8 cellular contexts compared by ENCODE assay signal in genomic region chr7:2313450-2314208, GRCh38. TPM values are rescaled to one million over a fixed set of nuclear protein-coding genes. Genes with fewer than 3 reads are reported as not detected.
DNase-seq lines count a peak whose midpoint lies in the region; ATAC-seq and TF ChIP-seq lines count a peak whose summit lies in the region.

No MANE protein-coding gene starts in this region.

- TF ChIP-seq POLR2A in thyroid gland (IDR thresholded peaks at IDR 0.05), result no peak

- H3K27ac ChIP-seq in CD8-positive, alpha-beta T cell (ENCODE audit: low read depth, low read length), result peak overlapping the region; percentile 43
- H3K27ac ChIP-seq in caudate nucleus (ENCODE audit: low read depth, low read length) (peak overlapping the region; percentile 30), liver (ENCODE audit: low read depth in 1 of 2, low read length in 2 of 2) (peak overlapping the region; percentile 59 to 77), thyroid gland (peak overlapping the region in 2 of 3 donors; percentile 67 to 75)

- no peak for ATAC-seq in CD8-positive, alpha-beta T cell
- ATAC-seq in GM21576 (IDR thresholded peaks at IDR 0.05; ENCODE audit: unreplicated experiment), result peak; percentile 12
- no peak for ATAC-seq in HG03039 (IDR thresholded peaks at IDR 0.05; ENCODE audit: unreplicated experiment)

- no peaks in the 10 kb centered on the region for H3K9me3 ChIP-seq in CD8-positive, alpha-beta T cell (ENCODE audit: low read length)
- H3K9me3 ChIP-seq in liver (ENCODE audit: control insufficient read depth in 4 of 4, low read length in 3 of 4) (no peaks in the 10 kb centered on the region), thyroid gland (no peaks in the 10 kb centered on the region)

- 23% methylated on average over 42 of the region's 42 CpGs for WGBS in liver
- WGBS in thyroid gland, 2 donors, result 26 to 57% methylated on average over 18 to 33 of the region's 42 CpGs

- H3K27ac Mint-ChIP-seq in CD8-positive, alpha-beta T cell, result peak overlapping the region; percentile 87

- H3K36me3 ChIP-seq in CD8-positive, alpha-beta T cell (ENCODE audit: insufficient read depth, low read length), result no peaks in the 10 kb centered on the region
- H3K36me3 ChIP-seq in liver (ENCODE audit: control insufficient read depth in 4 of 4, insufficient read depth in 3 of 4, low read depth in 1 of 4, low read length in 3 of 4) (no peaks in the 10 kb centered on the region), thyroid gland (no peaks in the 10 kb centered on the region)

- TF ChIP-seq CTCF in CD8-positive, alpha-beta T cell (IDR thresholded peaks at IDR 0.05), result no peak
- no peak for TF ChIP-seq CTCF in liver (IDR thresholded peaks at IDR 0.05; ENCODE audit: low read depth, low read length, missing input control)
- no peak for TF ChIP-seq CTCF in thyroid gland (IDR thresholded peaks at IDR 0.05)

- H3K36me3 Mint-ChIP-seq in CD8-positive, alpha-beta T cell, result peaks cover 2% of the 10 kb centered on the region

- no peak for DNase-seq in CD8-positive, alpha-beta T cell
- peak; percentile 54 for DNase-seq in NAMALWA (ENCODE audit: low spot score)
- peak in 5 of 61 donors; percentile 18 to 34 (median 23) for DNase-seq in caudate nucleus (lab: John Stamatoyannopoulos, UW)
- DNase-seq in thyroid gland, result peak; percentile 18 to 38
- no peak for DNase-seq in ureter (ENCODE audit: low spot score)

- POLR2A ChIA-PET in CD8-positive, alpha-beta T cell (lab: Charles Lee), result interaction anchor here (1.0 kb wide), 1 partner anchor 40 kb away, joined by 4 read pairs; no protein-coding TSS in a partner anchor

- TF ChIP-seq RAD21 in liver (IDR thresholded peaks at IDR 0.05), result no peak

- H3K9ac ChIP-seq in liver (ENCODE audit: low read depth in 1 of 2, low read length in 2 of 2), result peak overlapping the region; percentile 28 to 48

- CTCF ChIA-PET in CD8-positive, alpha-beta T cell (lab: Charles Lee), result no interaction called here

- H3K27me3 ChIP-seq in CD8-positive, alpha-beta T cell (ENCODE audit: insufficient read depth, low read length), result no peaks in the 10 kb centered on the region
- H3K27me3 ChIP-seq in liver (ENCODE audit: control insufficient read depth in 4 of 4, insufficient read depth in 4 of 4, low read length in 3 of 4), result no peaks in the 10 kb centered on the region
- no peaks in the 10 kb centered on the region for H3K27me3 ChIP-seq in thyroid gland

- H3K9me3 Mint-ChIP-seq in CD8-positive, alpha-beta T cell, result no peaks in the 10 kb centered on the region

- H3K4me1 Mint-ChIP-seq in CD8-positive, alpha-beta T cell (ENCODE audit: low read depth), result peaks cover 8% of the 10 kb centered on the region

- no peak overlapping the region for H3K4me3 Mint-ChIP-seq in CD8-positive, alpha-beta T cell

- H3K27me3 Mint-ChIP-seq in CD8-positive, alpha-beta T cell (ENCODE audit: low read depth), result no peaks in the 10 kb centered on the region

- intact Hi-C loops in CD8-positive, alpha-beta T cell (cut with DNase I, micrococcal nuclease), result loop anchor here (1.0 to 10.0 kb wide), 12 partner anchors 41 to 1176 kb away; partner anchors contain the start of genes CHST12 (in 2 of the 2), EIF3B (in 2 of the 2), MAD1L1 (in 2 of the 2) and GNA12 (in 1 of the 2)
- intact Hi-C loops in thyroid gland (cut with DNase I), result no loop called here

- peak overlapping the region; percentile 76 for H3K4me3 ChIP-seq in CD8-positive, alpha-beta T cell (ENCODE audit: low read depth, low read length)
- H3K4me3 ChIP-seq in liver (ENCODE audit: low read depth in 1 of 3, low read length in 3 of 3), result peak overlapping the region; percentile 85 to 91 (median 88)
- H3K4me3 ChIP-seq in thyroid gland (replicated peaks in 1 of 3), result peak overlapping the region; percentile 58 to 95 (median 82)

- H3K4me1 ChIP-seq in CD8-positive, alpha-beta T cell (ENCODE audit: insufficient read depth, low read length), result peaks cover 5% of the 10 kb centered on the region
- H3K4me1 ChIP-seq in liver (ENCODE audit: control insufficient read depth in 4 of 4, insufficient read depth in 4 of 4, low read length in 3 of 4) (peaks cover 0 to 10% (median 5%) of the 10 kb centered on the region in 4 donors), thyroid gland (no peaks in the 10 kb centered on the region)

TF ChIP-seq in liver, 16 proteins besides CTCF, POLR2A, EP300 and RAD21:
- TF ChIP-seq EGR1 (IDR thresholded peaks at IDR 0.05; ENCODE audit: low read depth in 2 of 2) (no peak), ATF3 (IDR thresholded peaks at IDR 0.05) (no peak), TAF1 (conservative IDR thresholded peaks at IDR 0.05) (no peak), FOXA2 (IDR thresholded peaks at IDR 0.05) (no peak), HNF4A (conservative IDR thresholded peaks at IDR 0.05) (no peak), FOXA1 (IDR thresholded peaks at IDR 0.05) (no peak), RXRA (IDR thresholded peaks at IDR 0.05) (no peak), YY1 (IDR thresholded peaks at IDR 0.05) (no peak), NR2F2 (IDR thresholded peaks at IDR 0.05) (no peak), ZBTB33 (IDR thresholded peaks at IDR 0.05) (no peak), JUND (IDR thresholded peaks at IDR 0.05) (no peak), GABPA (IDR thresholded peaks at IDR 0.05 in 1 of 2, conservative IDR thresholded peaks at IDR 0.05 in 1 of 2) (no peak)
- TF ChIP-seq, protein P1, sequence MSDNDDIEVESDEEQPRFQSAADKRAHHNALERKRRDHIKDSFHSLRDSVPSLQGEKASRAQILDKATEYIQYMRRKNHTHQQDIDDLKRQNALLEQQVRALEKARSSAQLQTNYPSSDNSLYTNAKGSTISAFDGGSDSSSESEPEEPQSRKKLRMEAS (IDR thresholded peaks at IDR 0.05), result no peak
- TF ChIP-seq, protein P2, sequence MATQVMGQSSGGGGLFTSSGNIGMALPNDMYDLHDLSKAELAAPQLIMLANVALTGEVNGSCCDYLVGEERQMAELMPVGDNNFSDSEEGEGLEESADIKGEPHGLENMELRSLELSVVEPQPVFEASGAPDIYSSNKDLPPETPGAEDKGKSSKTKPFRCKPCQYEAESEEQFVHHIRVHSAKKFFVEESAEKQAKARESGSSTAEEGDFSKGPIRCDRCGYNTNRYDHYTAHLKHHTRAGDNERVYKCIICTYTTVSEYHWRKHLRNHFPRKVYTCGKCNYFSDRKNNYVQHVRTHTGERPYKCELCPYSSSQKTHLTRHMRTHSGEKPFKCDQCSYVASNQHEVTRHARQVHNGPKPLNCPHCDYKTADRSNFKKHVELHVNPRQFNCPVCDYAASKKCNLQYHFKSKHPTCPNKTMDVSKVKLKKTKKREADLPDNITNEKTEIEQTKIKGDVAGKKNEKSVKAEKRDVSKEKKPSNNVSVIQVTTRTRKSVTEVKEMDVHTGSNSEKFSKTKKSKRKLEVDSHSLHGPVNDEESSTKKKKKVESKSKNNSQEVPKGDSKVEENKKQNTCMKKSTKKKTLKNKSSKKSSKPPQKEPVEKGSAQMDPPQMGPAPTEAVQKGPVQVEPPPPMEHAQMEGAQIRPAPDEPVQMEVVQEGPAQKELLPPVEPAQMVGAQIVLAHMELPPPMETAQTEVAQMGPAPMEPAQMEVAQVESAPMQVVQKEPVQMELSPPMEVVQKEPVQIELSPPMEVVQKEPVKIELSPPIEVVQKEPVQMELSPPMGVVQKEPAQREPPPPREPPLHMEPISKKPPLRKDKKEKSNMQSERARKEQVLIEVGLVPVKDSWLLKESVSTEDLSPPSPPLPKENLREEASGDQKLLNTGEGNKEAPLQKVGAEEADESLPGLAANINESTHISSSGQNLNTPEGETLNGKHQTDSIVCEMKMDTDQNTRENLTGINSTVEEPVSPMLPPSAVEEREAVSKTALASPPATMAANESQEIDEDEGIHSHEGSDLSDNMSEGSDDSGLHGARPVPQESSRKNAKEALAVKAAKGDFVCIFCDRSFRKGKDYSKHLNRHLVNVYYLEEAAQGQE (IDR thresholded peaks at IDR 0.05), result no peak

RNA-seq across cellular contexts. Expression of gene SNX8, which starts 0.6 kb away (rescaled TPM):
- total RNA-seq in CD8-positive, alpha-beta T cell, result 1 to 10 TPM; 4.0 to 6.1 TPM
- 10 to 100 TPM; 10.7 to 20.8 TPM for total RNA-seq in liver
- 10 to 100 TPM in 1 of 2 donors, 1 to 10 TPM in 1; 8.7 to 19.0 TPM for polyA plus RNA-seq in liver
- 10 to 100 TPM; 12.0 to 40.5 (median 23.4) TPM for total RNA-seq in thyroid gland
- total RNA-seq in ureter, result 23.7 TPM

RNA-seq across cellular contexts. Expression of gene EIF3B, which starts 41.0 kb away (rescaled TPM):
- 100 to 1,000 TPM; 234 to 239 TPM for total RNA-seq in CD8-positive, alpha-beta T cell
- total RNA-seq in liver (10 to 100 TPM; 63.3 to 98.8 TPM), thyroid gland (100 to 1,000 TPM in 3 of 4 donors, 10 to 100 TPM in 1; 89.4 to 122 (median 111) TPM), ureter (142 TPM)
- 10 to 100 TPM; 27.4 to 58.3 TPM for polyA plus RNA-seq in liver

Comparison
In these comparisons a context has a peak if more than half of its experiments do, and no peak if none do; other contexts are left out.
1. DNase-seq: peak in NAMALWA (single experiment) and thyroid gland (2 of 2); none in CD8-positive, alpha-beta T cell (0 of 7) and ureter (single experiment).
2. Peak in every context shown above with its lines, with median percentiles within 50 percentile points of each other: H3K27ac ChIP-seq and H3K4me3 ChIP-seq.